14 cellular contexts compared by ENCODE assay signal in the genomic region with DNA sequence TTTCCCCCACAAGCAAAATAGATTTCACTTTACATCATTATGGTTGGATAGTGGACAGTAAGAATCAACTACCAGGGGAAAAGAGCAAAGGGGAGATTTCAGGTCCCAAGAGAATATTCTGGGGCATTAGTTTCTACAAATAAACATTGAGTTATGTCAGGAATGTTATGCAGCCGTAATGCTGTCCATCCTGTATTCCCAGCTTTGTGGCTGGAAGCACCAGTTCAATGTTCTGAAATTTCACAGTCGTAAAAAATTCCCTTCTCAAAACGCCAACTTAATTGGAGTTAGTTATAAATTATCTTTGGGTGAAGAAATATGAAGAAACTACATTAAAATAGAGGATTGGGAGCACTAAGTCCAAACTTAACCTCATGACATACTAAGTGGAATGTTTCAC.
DNase-seq lines count a peak whose midpoint lies in the region; ATAC-seq and TF ChIP-seq lines count a peak whose summit lies in the region.
"Had no signal": no experiment of that assay in that cellular context is flagged by ENCODE, and none has a peak within 500 bp of the region (broad histone marks: within the 10 kb centered on the region; RNA-seq: fewer than 3 reads in every experiment).

No MANE protein-coding gene starts in this region.

- ATAC-seq in left ventricle myocardium superior (peak; percentile 29), GM18511 (IDR thresholded peaks at IDR 0.05; ENCODE audit: unreplicated experiment) (no peak), HG02970 (IDR thresholded peaks at IDR 0.05; ENCODE audit: low FRiP score, unreplicated experiment) (no peak), HG02642 (IDR thresholded peaks at IDR 0.05; ENCODE audit: poor library complexity, unreplicated experiment) (no peak)
- ATAC-seq: activated CD8-positive, alpha-beta T cell treated with anti-CD3 and anti-CD28 coated beads, Interleukin-2, amount 10 ng/mL, durations not matched to agents 7 days and 5 days; stimulated activated naive B cell treated with anti-CD40 and anti-IgM and Interleukin-4, amounts not matched to agents 10 μg/mL and 1 μg/mL and 100 μg/mL, for 72 hours; T-cell had no signal

- peak overlapping the region; percentile 52 for H2AFZ ChIP-seq in GM23248

- H3K9me2 ChIP-seq in GM23248 (ENCODE audit: insufficient read depth): 0 out of 2 replicates have a peak, but pooled peaks cover 4% of the 10 kb centered on the region

- in situ Hi-C loops in GM23248 (cut with MboI): no loop called here

- whole genome bisulfite sequencing in GM23248 (ENCODE audit: low coverage in 1 of 2, low lambda C conversion rate in 2 of 2, missing lambda C conversion rate in 2 of 2), 2 experiments: 12 to 20% methylated on average over 3 of the region's 3 CpGs

- peak overlapping the region; percentile 43 for H3K4me2 ChIP-seq in GM23248 (ENCODE audit: unreplicated experiment)
- H3K4me2 ChIP-seq in skeletal muscle satellite cell (ENCODE audit: low read length): peak overlapping the region; percentile 66

- H3K27ac ChIP-seq in GM23248 (no peak overlapping the region), dorsolateral prefrontal cortex (no peak overlapping the region)
- H3K27ac ChIP-seq: esophagus squamous epithelium had no signal

- intact Hi-C loops in left ventricle myocardium superior (cut with micrococcal nuclease) (no loop called here), dorsolateral prefrontal cortex (cut with DNase I) (no loop called here)

- no peaks in the 10 kb centered on the region for H4K20me1 ChIP-seq in GM23248 (ENCODE audit: insufficient read depth)

- H3K9me3 ChIP-seq in GM23248 (ENCODE audit: low read depth): no peaks in the 10 kb centered on the region
- H3K9me3 ChIP-seq in adipocyte (ENCODE audit: control insufficient read depth, low read length): no peaks in the 10 kb centered on the region
- no peaks in the 10 kb centered on the region for H3K9me3 ChIP-seq in skeletal muscle satellite cell (replicated peaks; ENCODE audit: low read length)
- H3K9me3 ChIP-seq: esophagus squamous epithelium had no signal

- H3K4me1 ChIP-seq in GM23248 (ENCODE audit: insufficient read depth): peaks cover 5% of the 10 kb centered on the region; the same call in 1 of the 2 replicates
- H3K4me1 ChIP-seq in adipocyte (ENCODE audit: control insufficient read depth, insufficient read depth, low read length): peaks cover 22% of the 10 kb centered on the region
- peaks cover 14% of the 10 kb centered on the region for H3K4me1 ChIP-seq in skeletal muscle satellite cell (ENCODE audit: control insufficient read depth, insufficient read depth, low read length)
- H3K4me1 ChIP-seq: esophagus squamous epithelium had no signal

- DNase-seq in GM23248: peak; percentile 24
- peak; percentile 53 for DNase-seq in adipocyte (ENCODE audit: low read depth)
- no peak for DNase-seq in left ventricle myocardium superior
- no peak for DNase-seq in dorsolateral prefrontal cortex
- DNase-seq: activated CD8-positive, alpha-beta T cell treated with anti-CD3 and anti-CD28 coated beads, Interleukin-2, amount 10 ng/mL, durations not matched to agents 7 days and 5 days; esophagus squamous epithelium; H9; NCI-H524 treated with DMSO at 0.1 percent for 48 hours; stimulated activated naive B cell treated with anti-CD40 and anti-IgM and Interleukin-4, amounts not matched to agents 10 μg/mL and 1 μg/mL and 100 μg/mL, for 72 hours; T-cell had no signal

- no peaks in the 10 kb centered on the region for H3K79me2 ChIP-seq in GM23248 (ENCODE audit: insufficient read depth)

- H3K9ac ChIP-seq in GM23248 (no peak overlapping the region), adipocyte (ENCODE audit: low read length) (peak overlapping the region; percentile 35), skeletal muscle satellite cell (ENCODE audit: low read depth, low read length) (peak overlapping the region; percentile 45)

- H3K4me3 ChIP-seq in GM23248: peak overlapping the region; percentile 39
- peak overlapping the region; percentile 52 for H3K4me3 ChIP-seq in adipocyte (ENCODE audit: low read length)
- H3K4me3 ChIP-seq in skeletal muscle satellite cell (ENCODE audit: low read length): peak overlapping the region; percentile 33
- no peak overlapping the region for H3K4me3 ChIP-seq in dorsolateral prefrontal cortex
- H3K4me3 ChIP-seq: esophagus squamous epithelium had no signal

- H3K27me3 ChIP-seq in GM23248 (replicated peaks; ENCODE audit: insufficient read depth): no peaks in the 10 kb centered on the region
- H3K27me3 ChIP-seq in adipocyte (replicated peaks; ENCODE audit: control insufficient read depth, insufficient read depth, low read length): no peaks in the 10 kb centered on the region
- no peaks in the 10 kb centered on the region for H3K27me3 ChIP-seq in skeletal muscle satellite cell (ENCODE audit: control insufficient read depth, insufficient read depth, low read length)
- no peaks in the 10 kb centered on the region for H3K27me3 ChIP-seq in dorsolateral prefrontal cortex
- H3K27me3 ChIP-seq: esophagus squamous epithelium had no signal

- no peak for TF ChIP-seq CTCF in dorsolateral prefrontal cortex (IDR thresholded peaks at IDR 0.05 in 54 of 56, conservative IDR thresholded peaks at IDR 0.05 in 2 of 56; ENCODE audit: low read depth in 1 of 56, partially characterized antibody in 56 of 56)

- H3K36me3 ChIP-seq in GM23248 (ENCODE audit: low read depth): no peaks in the 10 kb centered on the region
- no peaks in the 10 kb centered on the region for H3K36me3 ChIP-seq in adipocyte (ENCODE audit: control insufficient read depth, insufficient read depth, low read length, severe bottlenecking)
- no peaks in the 10 kb centered on the region for H3K36me3 ChIP-seq in skeletal muscle satellite cell (ENCODE audit: insufficient read depth, low read length)
- H3K36me3 ChIP-seq: esophagus squamous epithelium had no signal

- peaks cover 5% of the 10 kb centered on the region; the same call in 1 of the 2 replicates for H3F3A ChIP-seq in GM23248 (ENCODE audit: insufficient read depth)

Comparison
In these comparisons a context has a peak if more than half of its experiments do, and no peak if none do; other contexts are left out.
1. DNase-seq: peak in GM23248 (single experiment) and adipocyte (single experiment); none in left ventricle myocardium superior (single experiment) and dorsolateral prefrontal cortex (0 of 10).
2. H3K4me3 ChIP-seq: peak in GM23248 (single experiment), adipocyte (single experiment) and skeletal muscle satellite cell (single experiment); none in dorsolateral prefrontal cortex (0 of 59).